ENCODE assay signal across 15 cellular contexts in the genomic region with DNA sequence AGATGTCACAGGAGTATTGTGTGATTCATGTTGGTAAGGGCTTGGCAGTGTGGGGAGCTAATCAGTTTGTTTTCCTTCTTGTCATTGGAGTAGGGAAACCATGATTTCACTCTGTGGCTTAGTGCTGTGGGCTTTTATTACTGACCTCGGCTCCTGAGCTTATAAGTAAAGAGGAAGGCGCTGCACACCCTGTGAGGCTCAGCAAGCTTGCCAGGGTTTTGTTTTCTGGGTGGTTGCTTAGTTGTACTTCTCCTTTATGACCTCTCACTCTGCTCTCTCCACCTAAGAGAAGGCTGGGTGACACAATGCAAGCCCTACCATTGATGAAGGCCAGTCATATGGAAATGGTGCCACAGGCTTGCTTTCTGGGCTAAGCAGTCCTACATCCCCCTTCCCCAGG. TPM values are rescaled to one million over a fixed set of nuclear protein-coding genes. Genes with fewer than 3 reads are reported as not detected.
A peak's percentile ranks its signal among the peaks of the same experiment; 100 is the strongest.
DNase-seq lines count a peak whose midpoint lies in the region; ATAC-seq and TF ChIP-seq lines count a peak whose summit lies in the region.
"Had no signal": no experiment of that assay in that cellular context is flagged by ENCODE, and none has a peak within 500 bp of the region (broad histone marks: within the 10 kb centered on the region; RNA-seq: fewer than 3 reads in every experiment).

No MANE protein-coding gene starts in this region.

- no peak overlapping the region for H3K27ac ChIP-seq in heart left ventricle
- peak overlapping the region in 2 of 3 donors; percentile 2 to 43 for H3K27ac ChIP-seq in thyroid gland
- H3K27ac ChIP-seq: foreskin keratinocyte had no signal

- peaks cover 0 to 20% (median 0%) of the 10 kb centered on the region in 12 donors for H3K4me1 ChIP-seq in heart left ventricle
- H3K4me1 ChIP-seq in thyroid gland = peaks cover 22 to 33% of the 10 kb centered on the region in 2 donors
- H3K4me1 ChIP-seq: foreskin keratinocyte had no signal

- TF ChIP-seq CTCF in heart left ventricle (IDR thresholded peaks at IDR 0.05) (no peak), thyroid gland (IDR thresholded peaks at IDR 0.05) (no peak), GM10248 (IDR thresholded peaks at IDR 0.05; ENCODE audit: control extremely low read depth, extremely low read depth, low read depth, missing control alignments) (no peak)

- intact Hi-C loops in heart left ventricle (cut with DNase I) (loop anchor here in 2 of 10 donors (10.0 kb wide), 1 partner anchor 88 kb away; no protein-coding TSS in a partner anchor), cardiac septum (cut with DNase I) (no loop called here), thyroid gland (cut with DNase I) (no loop called here)

- peaks cover 0 to 5% (median 0%) of the 10 kb centered on the region in 12 donors for H3K9me3 ChIP-seq in heart left ventricle
- H3K9me3 ChIP-seq in thyroid gland = no peaks in the 10 kb centered on the region

- 66 to 88% (median 78%) methylated on average over 2 of the region's 2 CpGs for WGBS in heart left ventricle, 4 donors
- 68 to 80% methylated on average over 2 of the region's 2 CpGs for WGBS in thyroid gland, 2 donors

- CTCF ChIA-PET in GM10248 (lab: Yijun Ruan, JAX) = interaction anchor here (1.3 to 1.6 kb wide), 2 partner anchors 9 to 98 kb away, joined by 3 read pairs; no protein-coding TSS in a partner anchor

- TF ChIP-seq POLR2A in heart left ventricle (IDR thresholded peaks at IDR 0.05) (no peak), thyroid gland (IDR thresholded peaks at IDR 0.05) (no peak)

- H3K36me3 ChIP-seq in heart left ventricle (no peaks in the 10 kb centered on the region), thyroid gland (no peaks in the 10 kb centered on the region)

- H3K4me3 ChIP-seq in heart left ventricle (no peak overlapping the region), thyroid gland (replicated peaks in 1 of 3) (no peak overlapping the region)

- ATAC-seq in heart left ventricle (peak in 3 of 4 donors; percentile 32 to 66 (median 54)), HG03025 (IDR thresholded peaks at IDR 0.05; ENCODE audit: low FRiP score, unreplicated experiment) (no peak)
- ATAC-seq: foreskin keratinocyte had no signal

- POLR2A ChIA-PET in GM10248 (lab: Yijun Ruan, JAX) = no interaction called here

- H3K27me3 ChIP-seq in heart left ventricle (no peaks in the 10 kb centered on the region), thyroid gland (no peaks in the 10 kb centered on the region)

- no peak for DNase-seq in heart left ventricle
- DNase-seq in cardiac septum (ENCODE audit: low spot score) = no peak
- DNase-seq in SKM-1 treated with dmso at 0.1 percent for 144 hours (lab: John Stamatoyannopoulos, UW; ENCODE audit: unreplicated experiment) = peak; percentile 97
- DNase-seq in kidney tubule cell (ENCODE audit: low spot score) = peak; percentile 20
- no peak for DNase-seq in thyroid gland
- no peak for DNase-seq in GM10248 (ENCODE audit: extremely low spot score)
- DNase-seq in NCI-H510A treated with DMSO at 0.1 percent for 48 hours (lab: John Stamatoyannopoulos, UW) = no peak
- DNase-seq: activated CD8-positive, alpha-beta memory T cell treated with anti-CD3 and anti-CD28 coated beads, Interleukin-2, amount 50 U/mL, for 48 hours; amniotic stem cell; dermis blood vessel endothelial cell; foreskin keratinocyte; kidney; stimulated activated CD4-positive, alpha-beta T cell treated with anti-CD3 and anti-CD28 coated beads, Interleukin-15, amount 100 ng/mL, for 24 hours had no signal

RNA-seq across cellular contexts. Expression of gene PDE8B, which starts 22.5 kb away (rescaled TPM):
- total RNA-seq in heart left ventricle = 1 to 10 TPM; 2.4 to 9.3 (median 3.5) TPM
- 1 to 10 TPM; 1.1 to 2.0 TPM for polyA plus RNA-seq in heart left ventricle
- total RNA-seq in cardiac septum = 5.7 TPM
- 100 to 1,000 TPM; 113 to 279 (median 218) TPM for total RNA-seq in thyroid gland
- total RNA-seq: foreskin keratinocyte, RPMI7951 had no signal
- polyA plus RNA-seq: foreskin keratinocyte had no signal

Comparison
In these comparisons a context has a peak if more than half of its experiments do, and no peak if none do; other contexts are left out.
1. DNase-seq: peak in SKM-1 treated with dmso at 0.1 percent for 144 hours (single experiment) and kidney tubule cell (single experiment); none in heart left ventricle (0 of 5), cardiac septum (single experiment), thyroid gland (0 of 2), GM10248 (single experiment) and NCI-H510A treated with DMSO at 0.1 percent for 48 hours (single experiment).
2. H3K27ac ChIP-seq: peak in thyroid gland (2 of 3); none in heart left ventricle (0 of 12).
3. RNA of gene PDE8B, which starts 22.5 kb away (total RNA-seq): 113 to 279 TPM in thyroid gland; 5.7 TPM in cardiac septum (single experiment) and 2.4 to 9.3 TPM in heart left ventricle; every median in the first group is over 10 times any median in the second.